9 cellular contexts compared by ENCODE assay signal in genomic region chr12:122909442-122910288, GRCh38. TPM values are rescaled to one million over a fixed set of nuclear protein-coding genes. Genes with fewer than 3 reads are reported as not detected.
A peak's percentile ranks its signal among the peaks of the same experiment; 100 is the strongest.
DNase-seq lines count a peak whose midpoint lies in the region; ATAC-seq and TF ChIP-seq lines count a peak whose summit lies in the region.
"Had no signal": no experiment of that assay in that cellular context is flagged by ENCODE, and none has a peak within 500 bp of the region (broad histone marks: within the 10 kb centered on the region; RNA-seq: fewer than 3 reads in every experiment).

No MANE protein-coding gene starts in this region.

- DNase-seq in NCI-H524 (lab: John Stamatoyannopoulos, UW) = peak; percentile 26 to 68
- DNase-seq in NCI-H524 treated with DMSO at 0.1 percent for 48 hours (lab: John Stamatoyannopoulos, UW) = no peak
- peak; percentile 59 to 85 (median 75) for DNase-seq in adrenal gland
- peak; percentile 61 for DNase-seq in inferior parietal cortex (ENCODE audit: extremely low spot score)
- peak; percentile 54 for DNase-seq in upper lobe of right lung
- no peak for DNase-seq in germinal center (ENCODE audit: low spot score)
- DNase-seq in erythroblast (lab: John Stamatoyannopoulos, UW) = no peak

- intact Hi-C loops in adrenal gland (cut with DNase I) = no loop called here
- intact Hi-C loops in upper lobe of right lung (cut with DNase I) = no loop called here

- TF ChIP-seq CTCF in adrenal gland (IDR thresholded peaks at IDR 0.05) = no peak
- no peak for TF ChIP-seq CTCF in upper lobe of right lung (IDR thresholded peaks at IDR 0.05)

- H3K4me1 ChIP-seq in adrenal gland (replicated peaks in 1 of 2) (peaks cover 6 to 18% of the 10 kb centered on the region in 2 donors), upper lobe of right lung (no peaks in the 10 kb centered on the region)
- H3K4me1 ChIP-seq: prostate gland had no signal

- H3K27me3 ChIP-seq in adrenal gland (no peaks in the 10 kb centered on the region), upper lobe of right lung (no peaks in the 10 kb centered on the region)

- ATAC-seq in upper lobe of right lung = peak; percentile 53
- no peak for ATAC-seq in GM21515 (IDR thresholded peaks at IDR 0.05; ENCODE audit: unreplicated experiment)

- 36 to 46% (median 38%) methylated on average over 12 of the region's 12 CpGs for WGBS in adrenal gland, 4 donors

- no peaks in the 10 kb centered on the region for H3K9me3 ChIP-seq in adrenal gland (replicated peaks in 1 of 3)
- no peaks in the 10 kb centered on the region for H3K9me3 ChIP-seq in upper lobe of right lung
- H3K9me3 ChIP-seq: prostate gland had no signal

- no peaks in the 10 kb centered on the region for H3K36me3 ChIP-seq in adrenal gland (replicated peaks in 1 of 2)
- H3K36me3 ChIP-seq in upper lobe of right lung = no peaks in the 10 kb centered on the region
- H3K36me3 ChIP-seq: prostate gland had no signal

- TF ChIP-seq POLR2A in adrenal gland (IDR thresholded peaks at IDR 0.05) (peak in 1 of 2 donors; percentile 32), erythroblast (IDR thresholded peaks at IDR 0.05; ENCODE audit: low read length) (no peak)

- H3K4me3 ChIP-seq in adrenal gland = no peak overlapping the region
- no peak overlapping the region for H3K4me3 ChIP-seq in upper lobe of right lung
- H3K4me3 ChIP-seq: prostate gland had no signal

- H3K27ac ChIP-seq in adrenal gland (peak overlapping the region in 4 of 5 donors; percentile 19 to 77 (median 38)), upper lobe of right lung (no peak overlapping the region)
- H3K27ac ChIP-seq: prostate gland had no signal

RNA-seq across cellular contexts. Expression of gene VPS37B, which starts 13.7 kb away (rescaled TPM):
- total RNA-seq in adrenal gland (10 to 100 TPM; 21.8 to 46.1 (median 30.7) TPM), upper lobe of right lung (36.3 TPM)
- 10 to 100 TPM; 11.0 to 52.4 (median 25.7) TPM for polyA plus RNA-seq in adrenal gland

RNA-seq across cellular contexts. Expression of gene ABCB9, which starts 56.6 kb away (rescaled TPM):
- total RNA-seq in adrenal gland (1 to 10 TPM; 3.6 to 10.0 (median 6.2) TPM), upper lobe of right lung (5.2 TPM)
- polyA plus RNA-seq in adrenal gland = 1 to 10 TPM; 2.0 to 7.5 (median 3.0) TPM

Comparison
In these comparisons a context has a peak if more than half of its experiments do, and no peak if none do; other contexts are left out.
1. DNase-seq: peak in NCI-H524 (2 of 2), adrenal gland (7 of 7), inferior parietal cortex (single experiment) and upper lobe of right lung (single experiment); none in NCI-H524 treated with DMSO at 0.1 percent for 48 hours (single experiment), germinal center (single experiment) and erythroblast (0 of 2).